ENCODE assay signal across 29 cellular contexts in the genomic region with DNA sequence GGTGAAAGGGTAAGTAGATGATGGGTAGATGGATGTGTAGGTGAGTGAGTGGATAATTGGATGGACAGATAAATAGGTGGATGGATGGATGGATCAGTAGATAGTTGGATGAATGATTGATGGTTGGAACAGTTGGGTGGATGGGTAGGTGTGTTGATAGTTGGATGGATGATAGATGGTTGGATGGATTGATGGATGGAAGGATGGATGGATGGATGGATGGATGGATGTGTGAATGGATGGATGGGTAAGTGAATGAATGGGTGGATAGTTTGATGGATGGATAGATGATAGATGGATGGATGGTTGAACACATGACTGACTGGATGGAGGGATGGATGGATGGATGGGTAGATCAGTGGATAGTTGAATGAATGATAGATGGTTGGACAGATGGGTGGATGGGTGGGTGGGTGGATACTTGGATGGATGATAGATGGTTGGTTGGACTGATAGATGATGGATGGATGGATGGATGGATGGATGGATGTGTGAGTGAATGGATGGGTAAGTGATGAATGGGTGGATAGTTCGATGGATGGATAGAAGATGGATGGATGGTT.
"Had no signal": no experiment of that assay in that cellular context is flagged by ENCODE, and none has a peak within 500 bp of the region (broad histone marks: within the 10 kb centered on the region; RNA-seq: fewer than 3 reads in every experiment).

No MANE protein-coding gene starts in this region.

- H3K4me1 ChIP-seq: esophagus muscularis mucosa, testis, tibial nerve, uterus had no signal

- H3K36me3 ChIP-seq: esophagus muscularis mucosa, gastroesophageal sphincter, heart left ventricle, ovary, spleen, tibial nerve, upper lobe of left lung, uterus had no signal

- H3K27ac Mint-ChIP-seq: memory B cell; mesothelial cell of epicardium; natural killer cell treated with Interleukin-12 subunit alpha and Interleukin-12 subunit beta and Interleukin-15 and Interleukin-18, amount 100 ng/mL, for 72 hours; stimulated activated memory B cell treated with anti-CD40 and anti-IgM and Interleukin-4, amounts not matched to agents 10 μg/mL and 1 μg/mL and 100 μg/mL, for 72 hours had no signal

- H3K9me3 ChIP-seq: esophagus muscularis mucosa, gastroesophageal sphincter, heart left ventricle, mucosa of descending colon, ovary, psoas muscle, spleen, testis, tibial nerve, upper lobe of left lung, uterus had no signal

- H3K27ac ChIP-seq: dorsolateral prefrontal cortex, epithelial cell of prostate, esophagus muscularis mucosa, foreskin keratinocyte, gastroesophageal sphincter, heart left ventricle, hepatocyte, ovary, psoas muscle, skin epidermis, spleen, testis, tibial nerve, upper lobe of left lung, uterus had no signal

- H3K79me2 ChIP-seq: hepatocyte had no signal

- H3K4me3 ChIP-seq: dorsolateral prefrontal cortex, esophagus muscularis mucosa, gastroesophageal sphincter, heart left ventricle, hepatocyte, lung, mucosa of descending colon, ovary, psoas muscle, skin epidermis, spleen, testis, tibial nerve, upper lobe of left lung, uterus had no signal

- H2AFZ ChIP-seq: hepatocyte had no signal

- H3K4me3 Mint-ChIP-seq: memory B cell; mesothelial cell of epicardium; natural killer cell treated with Interleukin-12 subunit alpha and Interleukin-12 subunit beta and Interleukin-15 and Interleukin-18, amount 100 ng/mL, for 72 hours; stimulated activated memory B cell treated with anti-CD40 and anti-IgM and Interleukin-4, amounts not matched to agents 10 μg/mL and 1 μg/mL and 100 μg/mL, for 72 hours had no signal

- H3K27me3 ChIP-seq: hepatocyte, ovary, testis, uterus had no signal

- H3K4me2 ChIP-seq: hepatocyte had no signal

- H3K36me3 Mint-ChIP-seq: mesothelial cell of epicardium; natural killer cell treated with Interleukin-12 subunit alpha and Interleukin-12 subunit beta and Interleukin-15 and Interleukin-18, amount 100 ng/mL, for 72 hours had no signal

- DNase-seq: effector CD4-positive, alpha-beta T cell; foreskin keratinocyte; heart left ventricle; mucosa of descending colon; naive B cell; occipital lobe; right cardiac atrium; stimulated activated CD4-positive, alpha-beta T cell treated with anti-CD3 and anti-CD28 coated beads, Interleukin-4, amount 100 ng/mL, for 4 hours; stimulated activated naive CD8-positive, alpha-beta T cell treated with anti-CD3 and anti-CD28 coated beads, Interleukin-15, Interleukin-2, amounts not matched to agents 100 U/mL and 50 U/mL, for 24 hours; substantia nigra; testis; upper lobe of left lung; uterus had no signal

- ATAC-seq: foreskin keratinocyte; gastroesophageal sphincter; heart left ventricle; left lobe of liver; mucosa of descending colon; natural killer cell treated with Interleukin-12 subunit alpha and Interleukin-12 subunit beta and Interleukin-15 and Interleukin-18, amount 100 ng/mL, for 72 hours; psoas muscle; right cardiac atrium; stimulated activated memory B cell treated with anti-CD40 and anti-IgM and Interleukin-4, amounts not matched to agents 10 μg/mL and 1 μg/mL and 100 μg/mL, for 72 hours; stimulated activated naive CD8-positive, alpha-beta T cell treated with anti-CD3 and anti-CD28 coated beads, Interleukin-15, Interleukin-2, amounts not matched to agents 100 U/mL and 50 U/mL, for 24 hours had no signal

- H3K4me1 Mint-ChIP-seq: stimulated activated memory B cell treated with anti-CD40 and anti-IgM and Interleukin-4, amounts not matched to agents 10 μg/mL and 1 μg/mL and 100 μg/mL, for 72 hours had no signal
